ENCODE assay signal across 13 cellular contexts in genomic region chr10:122044713-122045112, GRCh38. TPM values are rescaled to one million over a fixed set of nuclear protein-coding genes. Genes with fewer than 3 reads are reported as not detected.
A peak's percentile ranks its signal among the peaks of the same experiment; 100 is the strongest.
DNase-seq lines count a peak whose midpoint lies in the region; ATAC-seq, FAIRE-seq and TF ChIP-seq lines count a peak whose summit lies in the region.
"Had no signal": no experiment of that assay in that cellular context is flagged by ENCODE, and none has a peak within 500 bp of the region (broad histone marks: within the 10 kb centered on the region; RNA-seq: fewer than 3 reads in every experiment).

No MANE protein-coding gene starts in this region.

- no peak overlapping the region for H2BK5ac ChIP-seq in IMR-90 (ENCODE audit: low read depth, low read length, poor library complexity, severe bottlenecking)

- H3K9me1 ChIP-seq in IMR-90 (ENCODE audit: insufficient read depth, low read length) = 0 out of 2 replicates have a peak, but pooled peaks cover 4% of the 10 kb centered on the region

- H3K36me3 ChIP-seq in IMR-90 (ENCODE audit: control insufficient read depth, insufficient read depth, low read length) (no peaks in the 10 kb centered on the region), colonic mucosa (no peaks in the 10 kb centered on the region), small intestine (ENCODE audit: control insufficient read depth in 2 of 2, insufficient read depth in 2 of 2, low read length in 2 of 2) (no peaks in the 10 kb centered on the region), upper lobe of right lung (no peaks in the 10 kb centered on the region)

- H2BK120ac ChIP-seq in IMR-90 (ENCODE audit: low read depth, low read length) = no peak overlapping the region

- FAIRE-seq in small intestine (lab: Jason Lieb, UNC) = no peak

- BruUV-seq in IMR-90 (replicated peaks; lab: Mats Ljungman, UMichigan) = no TSS peak

- no peak overlapping the region for H2BK20ac ChIP-seq in IMR-90 (ENCODE audit: low read depth, low read length)

- no peak overlapping the region for H4K8ac ChIP-seq in IMR-90 (ENCODE audit: low read depth in 2 of 2, low read length in 2 of 2)

- no peak overlapping the region for H3K9ac ChIP-seq in IMR-90 (ENCODE audit: low read depth, low read length)
- H3K9ac ChIP-seq in colonic mucosa (ENCODE audit: low read depth in 2 of 2, low read length in 2 of 2) = no peak overlapping the region

- dilution Hi-C loops in IMR-90 (cut with HindIII; ENCODE audit: low sequenced_read_pairs, unreplicated experiment) = no loop called here

- intact Hi-C loops in IMR-90 (cut with micrococcal nuclease) (no loop called here), colonic mucosa (cut with DNase I) (no loop called here), left colon (cut with DNase I, micrococcal nuclease) (no loop called here), upper lobe of right lung (cut with DNase I) (no loop called here)

- peak overlapping the region; percentile 48 for H3K4me2 ChIP-seq in IMR-90 (ENCODE audit: low read depth, low read length)

- no peak for TF ChIP-seq POLR2A in IMR-90 (IDR thresholded peaks at IDR 0.05; ENCODE audit: low read depth, low read length)

- CTCF ChIA-PET in IMR-90 (lab: Yijun Ruan, JAX) = interaction anchor here (1.4 kb wide), 1 partner anchor 68 kb away, joined by 3 read pairs; no protein-coding TSS in a partner anchor

- H3K14ac ChIP-seq in IMR-90 (replicated peaks; ENCODE audit: low read depth, low read length) = no peak overlapping the region

- POLR2A ChIA-PET in IMR-90 (lab: Charles Lee; ENCODE audit: unreplicated experiment) = no interaction called here

- no peak overlapping the region for H3K4ac ChIP-seq in IMR-90 (ENCODE audit: low read depth, low read length)

- in situ Hi-C loops in IMR-90 (cut with MboI; ENCODE audit: low sequenced_read_pairs) = no loop called here

- H3K9me3 ChIP-seq in IMR-90 (ENCODE audit: control insufficient read depth, insufficient read depth, low read length) = no peaks in the 10 kb centered on the region
- no peaks in the 10 kb centered on the region for H3K9me3 ChIP-seq in colonic mucosa
- H3K9me3 ChIP-seq in small intestine (ENCODE audit: control insufficient read depth, low read depth) = no peaks in the 10 kb centered on the region
- H3K9me3 ChIP-seq in upper lobe of right lung = no peaks in the 10 kb centered on the region

- H3K27ac ChIP-seq in IMR-90 (ENCODE audit: insufficient read depth, low read length) = no peak overlapping the region
- no peak overlapping the region for H3K27ac ChIP-seq in colonic mucosa
- no peak overlapping the region for H3K27ac ChIP-seq in small intestine (ENCODE audit: low read depth in 1 of 2, low read length in 1 of 2)
- no peak overlapping the region for H3K27ac ChIP-seq in upper lobe of right lung

- H4K91ac ChIP-seq in IMR-90 (ENCODE audit: insufficient read depth, low read depth, low read length) = no peak overlapping the region

- no peak for TF ChIP-seq CTCF in IMR-90 (conservative IDR thresholded peaks at IDR 0.05; ENCODE audit: low read depth, low read length)
- TF ChIP-seq CTCF in colonic mucosa (IDR thresholded peaks at IDR 0.05) = no peak
- no peak for TF ChIP-seq CTCF in upper lobe of right lung (IDR thresholded peaks at IDR 0.05)

- H3K79me1 ChIP-seq in IMR-90 (ENCODE audit: low read depth in 1 of 2, low read length in 2 of 2) = no peaks in the 10 kb centered on the region

- TF ChIP-seq RAD21 in IMR-90 (IDR thresholded peaks at IDR 0.05; ENCODE audit: low read length) = no peak

- no peaks in the 10 kb centered on the region for H4K20me1 ChIP-seq in IMR-90 (ENCODE audit: insufficient read depth, low read length)

- H2AK9ac ChIP-seq in IMR-90 (replicated peaks; ENCODE audit: low read depth, low read length, poor library complexity) = no peak overlapping the region

- no peak overlapping the region for H3K56ac ChIP-seq in IMR-90 (ENCODE audit: extremely low read depth, insufficient read depth, low read length)

- H3K4me3 ChIP-seq in IMR-90 (ENCODE audit: insufficient read depth, low read depth, low read length) (no peak overlapping the region), colonic mucosa (no peak overlapping the region), small intestine (ENCODE audit: low read depth in 1 of 2, low read length in 2 of 2) (no peak overlapping the region), upper lobe of right lung (no peak overlapping the region)

- H2AFZ ChIP-seq in IMR-90 (replicated peaks; ENCODE audit: low read length, poor library complexity) = peak overlapping the region; percentile 29

- H3K18ac ChIP-seq in IMR-90 (ENCODE audit: low read depth, low read length) = no peak overlapping the region

- H3K4me1 ChIP-seq in IMR-90 (ENCODE audit: control insufficient read depth, insufficient read depth, low read length) (peaks cover 4% of the 10 kb centered on the region; the same call in 1 of the 2 replicates), colonic mucosa (no peaks in the 10 kb centered on the region), small intestine (ENCODE audit: control insufficient read depth in 2 of 2, insufficient read depth in 1 of 2, low read depth in 1 of 2, low read length in 1 of 2) (peaks cover 0 to 4% of the 10 kb centered on the region in 2 donors), upper lobe of right lung (no peaks in the 10 kb centered on the region)

- no peak overlapping the region for H4K5ac ChIP-seq in IMR-90 (ENCODE audit: low read depth, low read length)

- no peak overlapping the region for H2AK5ac ChIP-seq in IMR-90 (ENCODE audit: low read depth, low read length)

- H2BK15ac ChIP-seq in IMR-90 (ENCODE audit: low read depth, low read length) = no peak overlapping the region

- 15% methylated on average over 5 of the region's 9 CpGs; no CpG with 5 or more reads in 1 of the 2 experiments for WGBS in IMR-90 (ENCODE audit: extremely low coverage in 2 of 2, insufficient read length in 1 of 2), 2 experiments
- 20 to 24% (median 20%) methylated on average over 9 of the region's 9 CpGs for WGBS in small intestine, 3 donors

- DNase-seq in IMR-90 = peak; percentile 53
- peak; percentile 59 for DNase-seq in colonic mucosa
- no peak for DNase-seq in left colon
- DNase-seq in small intestine = peak; percentile 42
- DNase-seq in EL = no peak
- no peak for DNase-seq in epidermal melanocyte (ENCODE audit: insufficient read length, low spot score)
- DNase-seq in upper lobe of right lung = no peak
- DNase-seq: activated CD8-positive, alpha-beta memory T cell treated with anti-CD3 and anti-CD28 coated beads, Interleukin-2, amount 50 U/mL, for 4 hours; central memory CD4-positive, alpha-beta T cell; DND-41; T-cell had no signal

- ATAC-seq in IMR-90 (ENCODE audit: low read depth) (peak; percentile 68), left colon (peak; percentile 55), upper lobe of right lung (no peak), HG02759 (IDR thresholded peaks at IDR 0.05; ENCODE audit: unreplicated experiment) (no peak)
- ATAC-seq: stimulated activated memory B cell treated with anti-CD40 and anti-IgM and Interleukin-4, amounts not matched to agents 10 μg/mL and 1 μg/mL and 100 μg/mL, for 72 hours; T-cell had no signal

- H3K23ac ChIP-seq in IMR-90 (ENCODE audit: low read depth, low read length) = no peak overlapping the region

- H3K27me3 ChIP-seq in IMR-90 (ENCODE audit: control insufficient read depth, insufficient read depth, low read length) = peaks cover 10% of the 10 kb centered on the region
- no peaks in the 10 kb centered on the region for H3K27me3 ChIP-seq in colonic mucosa
- H3K27me3 ChIP-seq in small intestine (ENCODE audit: control insufficient read depth in 2 of 2, insufficient read depth in 2 of 2, low read length in 2 of 2) = no peaks in the 10 kb centered on the region
- no peaks in the 10 kb centered on the region for H3K27me3 ChIP-seq in upper lobe of right lung

TF ChIP-seq in IMR-90, 13 proteins besides CTCF, POLR2A, EP300 and RAD21:
- TF ChIP-seq CEBPB (IDR thresholded peaks at IDR 0.05; ENCODE audit: low read depth, low read length) = no peak
- TF ChIP-seq ELK1 (IDR thresholded peaks at IDR 0.05; ENCODE audit: borderline replicate concordance, low read depth, low read length) = no peak
- TF ChIP-seq MXI1 (IDR thresholded peaks at IDR 0.05; ENCODE audit: borderline replicate concordance, low read depth, low read length) = peak; percentile 59; the same call in 1 of the 2 replicates
- no peak for TF ChIP-seq RCOR1 (IDR thresholded peaks at IDR 0.05; ENCODE audit: insufficient replicate concordance, low read length)

RNA-seq across cellular contexts. Expression of gene TACC2, which starts 55.8 kb away (rescaled TPM):
- total RNA-seq in IMR-90 (2012; rRNA removed) (2.9 and 5.8 TPM in 2 replicates), colonic mucosa (10 to 100 TPM; 90.0 to 93.2 TPM), left colon (100 to 1,000 TPM; 107 to 113 TPM), upper lobe of right lung (236 TPM)
- polyA plus RNA-seq in IMR-90 (2012; rRNA removed) (12.6 and 15.4 TPM in 2 replicates), small intestine (10 to 100 TPM; 28.6 to 99.5 (median 55.4) TPM)
- 9.0 and 16.8 TPM in 2 replicates for polyA plus RNA-seq in IMR-90 (2012; cell fraction: cytosol; rRNA removed)
- 15.7 and 38.1 TPM in 2 replicates for polyA plus RNA-seq in IMR-90 (2012; cell fraction: nucleus; rRNA removed; ENCODE audit: low replicate concordance)

Comparison
In these comparisons a context has a peak if more than half of its experiments do, and no peak if none do; other contexts are left out.
1. ATAC-seq: peak in IMR-90 (single experiment) and left colon (single experiment); none in upper lobe of right lung (single experiment) and HG02759 (single experiment).
2. DNase-seq: peak in IMR-90 (single experiment), colonic mucosa (single experiment) and small intestine (single experiment); none in left colon (0 of 2), EL (single experiment), epidermal melanocyte (single experiment) and upper lobe of right lung (single experiment).
3. RNA of gene TACC2, which starts 55.8 kb away (total RNA-seq): 236 TPM in upper lobe of right lung (single experiment), 107 to 113 TPM in left colon and 90.0 to 93.2 TPM in colonic mucosa; 2.9 to 5.8 TPM in IMR-90; every median in the first group is over 10 times any median in the second.